In the genomic region with DNA sequence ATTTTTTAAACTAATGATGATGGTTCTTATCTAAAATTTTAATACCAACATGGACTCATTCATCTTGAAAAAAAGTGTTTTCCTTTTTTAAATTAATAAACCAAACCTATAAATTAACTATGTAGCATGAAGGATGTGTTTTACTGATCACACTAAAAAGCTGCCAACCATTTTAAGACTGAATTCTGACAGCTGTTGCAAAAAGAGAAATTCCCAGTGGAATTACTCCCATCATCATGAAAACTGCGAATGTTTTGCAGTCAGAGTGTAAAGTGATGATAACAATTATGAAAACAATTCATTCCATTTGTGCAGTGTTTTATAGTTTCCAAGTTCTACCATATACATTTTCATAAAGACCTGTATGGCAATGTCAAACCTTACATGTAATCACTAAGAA, we compare ENCODE assay signal across 21 cellular contexts.
"Had no signal": no experiment of that assay in that cellular context is flagged by ENCODE, and none has a peak within 500 bp of the region (broad histone marks: within the 10 kb centered on the region; RNA-seq: fewer than 3 reads in every experiment).

No MANE protein-coding gene starts in this region.

- H3K4me3 ChIP-seq: coronary artery, lung, mucosa of descending colon, prostate gland, right atrium auricular region, skin epidermis, thoracic aorta, tibial nerve, upper lobe of left lung had no signal

- ATAC-seq: left lobe of liver; mucosa of descending colon; naive thymus-derived CD4-positive, alpha-beta T cell; sciatic nerve; stimulated activated naive B cell treated with anti-CD40 and anti-IgM and Interleukin-4, amounts not matched to agents 10 μg/mL and 1 μg/mL and 100 μg/mL, for 72 hours had no signal

- H3K27me3 ChIP-seq: right atrium auricular region, tibial nerve, upper lobe of left lung had no signal

- H3K27ac ChIP-seq: coronary artery, prostate gland, right atrium auricular region, skin epidermis, thoracic aorta, tibial nerve, upper lobe of left lung had no signal

- FAIRE-seq: kidney, urothelium cell line had no signal

- H3K9me3 ChIP-seq: mucosa of descending colon, prostate gland, thoracic aorta, tibial nerve had no signal

- DNase-seq: dermis blood vessel endothelial cell; effector memory CD4-positive, alpha-beta T cell; head of caudate nucleus; kidney; mucosa of descending colon; naive thymus-derived CD4-positive, alpha-beta T cell; nucleus accumbens; stimulated activated CD4-positive, alpha-beta T cell treated with anti-CD3 and anti-CD28 coated beads, Interleukin-15, amount 100 ng/mL, for 24 hours; stimulated activated CD4-positive, alpha-beta T cell treated with anti-CD3 and anti-CD28 coated beads, Interleukin-2, amount 100 ng/mL, for 48 hours; stimulated activated naive B cell treated with anti-CD40 and anti-IgM and Interleukin-4, amounts not matched to agents 10 μg/mL and 1 μg/mL and 100 μg/mL, for 72 hours; upper lobe of left lung had no signal

- H3K36me3 ChIP-seq: prostate gland, right atrium auricular region, thoracic aorta, tibial nerve, upper lobe of left lung had no signal

- H3K4me1 ChIP-seq: prostate gland, right atrium auricular region, tibial nerve, upper lobe of left lung had no signal
